Comparison of ENCODE assay signal across 8 cellular contexts in genomic region chr22:24146190-24146616, GRCh38. TPM values are rescaled to one million over a fixed set of nuclear protein-coding genes. Genes with fewer than 3 reads are reported as not detected.
DNase-seq lines count a peak whose midpoint lies in the region; ATAC-seq and TF ChIP-seq lines count a peak whose summit lies in the region.

No MANE protein-coding gene starts in this region.

- H4K20me1 ChIP-seq in OCI-LY7 (ENCODE audit: insufficient read depth, low read length): no peaks in the 10 kb centered on the region

- 49% methylated on average over 4 of the region's 4 CpGs for WGBS in suprapubic skin

- peaks cover 30% of the 10 kb centered on the region for H3K4me1 ChIP-seq in OCI-LY7 (ENCODE audit: insufficient read depth, low read length, poor library complexity, severe bottlenecking)
- H3K4me1 ChIP-seq in suprapubic skin: peaks cover 49% of the 10 kb centered on the region

- H3K36me3 ChIP-seq in OCI-LY7 (ENCODE audit: insufficient read depth, low read length): peaks cover 4% of the 10 kb centered on the region; the same call in 1 of the 2 replicates
- H3K36me3 ChIP-seq in suprapubic skin: peaks cover 4% of the 10 kb centered on the region

- H2AFZ ChIP-seq in OCI-LY7 (ENCODE audit: low read length): no peak overlapping the region

- H3K36me3 Mint-ChIP-seq in MCF 10A (ENCODE audit: insufficient read depth, unreplicated experiment): no peaks in the 10 kb centered on the region

- H3K27ac Mint-ChIP-seq in MCF 10A (ENCODE audit: low read depth, unreplicated experiment): peak overlapping the region; percentile 8

- H3K9me3 ChIP-seq in OCI-LY7 (ENCODE audit: low read length): no peaks in the 10 kb centered on the region
- H3K9me3 ChIP-seq in suprapubic skin: no peaks in the 10 kb centered on the region

- peak; percentile 31 for DNase-seq in NCI-H82 (lab: John Stamatoyannopoulos, UW)
- DNase-seq in NCI-H82 treated with DMSO at 0.1 percent for 48 hours (lab: John Stamatoyannopoulos, UW; ENCODE audit: unreplicated experiment): no peak
- peak; percentile 83 for DNase-seq in OCI-LY7 (ENCODE audit: low spot score)
- DNase-seq in MCF 10A (ENCODE audit: unreplicated experiment): peak; percentile 50
- DNase-seq in left colon: peak; percentile 82 to 91
- no peak for DNase-seq in suprapubic skin (ENCODE audit: low spot score in 2 of 2)

- no peaks in the 10 kb centered on the region for H3K27me3 Mint-ChIP-seq in MCF 10A (ENCODE audit: insufficient read depth, unreplicated experiment)

- ATAC-seq in HG02885 (IDR thresholded peaks at IDR 0.05; ENCODE audit: poor library complexity, unreplicated experiment) (peak; percentile 46), left colon (peak; percentile 88), HG03097 (IDR thresholded peaks at IDR 0.05; ENCODE audit: low FRiP score, unreplicated experiment) (no peak)

- peak overlapping the region; percentile 61 for H3K27ac ChIP-seq in OCI-LY7 (ENCODE audit: low read depth, low read length, poor library complexity, severe bottlenecking)
- peak overlapping the region; percentile 82 for H3K27ac ChIP-seq in suprapubic skin

- TF ChIP-seq POLR2A in suprapubic skin (IDR thresholded peaks at IDR 0.05): no peak

- H3K27me3 ChIP-seq in suprapubic skin: no peaks in the 10 kb centered on the region

- BruUV-seq in OCI-LY7 (replicated peaks; lab: Mats Ljungman, UMichigan) (no TSS peak), MCF 10A (replicated peaks; lab: Mats Ljungman, UMichigan) (no TSS peak)

- H3K79me2 ChIP-seq in OCI-LY7 (ENCODE audit: insufficient read depth, low read depth, low read length): no peaks in the 10 kb centered on the region

- no peak for TF ChIP-seq CTCF in OCI-LY7 (conservative IDR thresholded peaks at IDR 0.05; ENCODE audit: low read length)
- no peak for TF ChIP-seq CTCF in MCF 10A (IDR thresholded peaks at IDR 0.05; ENCODE audit: unreplicated experiment)
- no peak for TF ChIP-seq CTCF in suprapubic skin (IDR thresholded peaks at IDR 0.05)

- H3K9me3 Mint-ChIP-seq in MCF 10A (ENCODE audit: unreplicated experiment): no peaks in the 10 kb centered on the region

- peaks cover 26% of the 10 kb centered on the region for H3K4me1 Mint-ChIP-seq in MCF 10A (ENCODE audit: insufficient read depth, unreplicated experiment)

- POLR2A ChIA-PET in OCI-LY7 (lab: Charles Lee) (interaction anchor here (0.6 to 3.1 kb wide), 4 partner anchors 10 to 84 kb away, joined by 3 to 14 read pairs (median 3); no protein-coding TSS in a partner anchor), MCF 10A (lab: Yijun Ruan, JAX) (interaction anchor here (1.1 to 1.7 kb wide), 2 partner anchors 11 to 134 kb away, joined by 3 to 11 read pairs; no protein-coding TSS in a partner anchor)

- TF ChIP-seq EP300 in suprapubic skin (IDR thresholded peaks at IDR 0.05): no peak

- no peaks in the 10 kb centered on the region for H3K9me2 ChIP-seq in OCI-LY7 (ENCODE audit: insufficient read depth, low read length)

- H3K4me2 ChIP-seq in OCI-LY7 (ENCODE audit: low read length): peak overlapping the region; percentile 61

- H3K4me3 Mint-ChIP-seq in MCF 10A (ENCODE audit: unreplicated experiment): no peak overlapping the region

- CTCF ChIA-PET in OCI-LY7 (lab: Charles Lee; ENCODE audit: unreplicated experiment) (interaction anchor here (0.6 kb wide), 1 partner anchor 76 kb away, joined by 3 read pairs; no protein-coding TSS in a partner anchor), MCF 10A (lab: Yijun Ruan, JAX) (interaction anchor here (1.9 to 2.1 kb wide), 2 partner anchors 9 to 11 kb away, joined by 4 to 8 read pairs; no protein-coding TSS in a partner anchor)

- H3K4me3 ChIP-seq in OCI-LY7 (ENCODE audit: low read depth, low read length, poor library complexity, severe bottlenecking): peak overlapping the region; percentile 23
- no peak overlapping the region for H3K4me3 ChIP-seq in suprapubic skin

- intact Hi-C loops in OCI-LY7 (cut with micrococcal nuclease; ENCODE audit: unreplicated experiment): no loop called here
- intact Hi-C loops in MCF 10A (cut with micrococcal nuclease): no loop called here
- intact Hi-C loops in left colon (cut with DNase I, micrococcal nuclease): no loop called here

RNA-seq across cellular contexts. Expression of gene SUSD2, which starts 35.1 kb away (rescaled TPM):
- total RNA-seq in OCI-LY7 (2014; rRNA removed; shearing (Covaris generic)): 0.41 and 0.54 TPM in 2 replicates
- total RNA-seq in OCI-LY7 (2022) (0.38 and 0.39 TPM in 2 replicates), MCF 10A (2022) (13.3 and 32.8 TPM in 2 replicates), left colon (1 to 10 TPM; 1.9 to 2.7 TPM), suprapubic skin (10 to 100 TPM in 3 of 4 donors, 1 to 10 TPM in 1; 5.1 to 41.4 (median 29.0) TPM)

Comparison
In these comparisons a context has a peak if more than half of its experiments do, and no peak if none do; other contexts are left out.
1. DNase-seq: peak in NCI-H82 (single experiment), OCI-LY7 (single experiment), MCF 10A (single experiment) and left colon (2 of 2); none in NCI-H82 treated with DMSO at 0.1 percent for 48 hours (single experiment) and suprapubic skin (0 of 2).